Comparison of ENCODE assay signal across 15 cellular contexts in the genomic region with DNA sequence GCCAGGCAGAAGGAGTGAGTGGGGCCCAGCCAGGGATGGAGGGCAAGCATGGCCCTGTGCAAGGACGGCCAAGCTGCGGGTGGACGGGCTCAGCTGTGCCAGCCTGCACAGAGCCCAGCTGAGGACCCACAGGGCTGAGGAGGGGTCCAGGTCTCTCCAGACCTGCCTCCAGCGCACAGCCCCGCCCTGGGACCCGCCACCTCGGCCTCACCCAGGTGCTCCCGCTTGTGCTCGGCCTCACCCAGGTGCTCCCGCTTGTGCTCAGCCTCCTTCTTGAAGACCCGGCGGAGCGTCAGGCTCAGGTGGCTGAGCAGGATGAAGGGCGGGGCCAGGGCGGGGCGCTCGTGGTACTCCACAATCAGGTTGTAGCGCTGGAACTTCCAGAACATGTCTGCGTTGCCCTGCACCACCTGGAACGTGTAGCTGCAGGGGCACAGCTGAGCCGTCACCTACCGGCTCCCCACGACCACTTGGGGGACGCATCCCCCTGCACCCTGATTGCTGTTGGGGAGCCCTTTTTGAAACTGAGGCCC. TPM values are rescaled to one million over a fixed set of nuclear protein-coding genes. Genes with fewer than 3 reads are reported as not detected.
DNase-seq lines count a peak whose midpoint lies in the region; ATAC-seq and TF ChIP-seq lines count a peak whose summit lies in the region.
"Had no signal": no experiment of that assay in that cellular context is flagged by ENCODE, and none has a peak within 500 bp of the region (broad histone marks: within the 10 kb centered on the region; RNA-seq: fewer than 3 reads in every experiment).

No MANE protein-coding gene starts in this region.

- POLR2A ChIA-PET in WTC11 (lab: Charles Lee) = no interaction called here

- no peak overlapping the region for H3K27ac Mint-ChIP-seq in WTC11
- H3K27ac Mint-ChIP-seq: CD4-positive, CD25-positive, alpha-beta regulatory T cell; H9 had no signal

- no peaks in the 10 kb centered on the region for H3K4me1 Mint-ChIP-seq in WTC11
- H3K4me1 Mint-ChIP-seq: H9 had no signal

- H3K27me3 Mint-ChIP-seq in WTC11 (ENCODE audit: low read depth) = no peaks in the 10 kb centered on the region
- H3K27me3 Mint-ChIP-seq: CD4-positive, CD25-positive, alpha-beta regulatory T cell had no signal

- H3K36me3 Mint-ChIP-seq in WTC11 = peaks cover 7% of the 10 kb centered on the region; the same call in 1 of the 2 replicates
- H3K36me3 Mint-ChIP-seq: CD4-positive, CD25-positive, alpha-beta regulatory T cell had no signal

- H3K4me3 ChIP-seq in mucosa of descending colon = no peak overlapping the region
- H3K4me3 ChIP-seq: MG63 had no signal

- H3K9me3 Mint-ChIP-seq in WTC11 = no peaks in the 10 kb centered on the region
- H3K9me3 Mint-ChIP-seq: CD4-positive, CD25-positive, alpha-beta regulatory T cell; H9 had no signal

- CTCF ChIA-PET in WTC11 (lab: Charles Lee) = interaction anchor here (1.2 kb wide), 1 partner anchor 124 kb away, joined by 3 read pairs; no protein-coding TSS in a partner anchor

- intact Hi-C loops in mucosa of descending colon (cut with DNase I, micrococcal nuclease) = no loop called here

- no peak overlapping the region for H3K4me3 Mint-ChIP-seq in WTC11
- H3K4me3 Mint-ChIP-seq: H9 had no signal

- DNase-seq in NCI-H69 (lab: John Stamatoyannopoulos, UW) (peak; percentile 22), WTC11 (ENCODE audit: low spot score) (no peak), mucosa of descending colon (peak in 1 of 3 donors; percentile 56)
- no peak for DNase-seq in activated CD4-positive, alpha-beta T cell treated with anti-CD3 and anti-CD28 coated beads for 48 hours
- DNase-seq: CD4-positive, CD25-positive, alpha-beta regulatory T cell; H9; MG63; NCI-H1417; NCI-H187; NCI-H226; NCI-H510A treated with DMSO at 0.1 percent for 48 hours; Right ventricle myocardium superior had no signal

- H3K36me3 ChIP-seq in mucosa of descending colon (ENCODE audit: low read depth) = no peaks in the 10 kb centered on the region

- no peaks in the 10 kb centered on the region for H3K9me3 ChIP-seq in mucosa of descending colon
- H3K9me3 ChIP-seq: MG63 had no signal

- TF ChIP-seq CTCF in WTC11 (IDR thresholded peaks at IDR 0.05) (no peak), mucosa of descending colon (IDR thresholded peaks at IDR 0.05) (no peak)

- peaks cover 4% of the 10 kb centered on the region for H3K4me1 ChIP-seq in mucosa of descending colon (ENCODE audit: low read depth)

- ATAC-seq in WTC11 (no peak), mucosa of descending colon (peak; percentile 46), GM19397 (IDR thresholded peaks at IDR 0.05; ENCODE audit: unreplicated experiment) (no peak)

TF ChIP-seq in WTC11, 78 proteins besides CTCF, POLR2A, EP300 and RAD21:
- TF ChIP-seq ZNF263 (CRISPR knock-in tag; IDR thresholded peaks at IDR 0.05; ENCODE audit: low read depth) = peak; percentile 60; the same call in 1 of the 2 replicates
- no peak for TF ChIP-seq RORB (CRISPR knock-in tag; IDR thresholded peaks at IDR 0.05)

RNA-seq across cellular contexts. Expression of gene TSSC4, which starts 6.4 kb away (rescaled TPM):
- 41.2 to 45.8 TPM (median 41.4 TPM) in 3 replicates for total RNA-seq in WTC11 (2021)
- total RNA-seq in mucosa of descending colon = 10 to 100 TPM; 33.9 to 58.8 (median 39.2) TPM

RNA-seq across cellular contexts. Expression of gene CD81, which starts 29.8 kb away (rescaled TPM):
- 237 to 244 TPM (median 241 TPM) in 3 replicates for total RNA-seq in WTC11 (2021)
- total RNA-seq in mucosa of descending colon = 100 to 1,000 TPM in 2 of 3 donors, 10 to 100 TPM in 1; 98.7 to 551 (median 186) TPM

RNA-seq across cellular contexts. Expression of gene TRPM5, which starts 37.4 kb away (rescaled TPM):
- total RNA-seq in WTC11 (2021) (0.07 to 0.09 TPM in 2 of 3 replicates, not detected in the other), mucosa of descending colon (1 to 10 TPM; 2.2 to 3.7 (median 2.5) TPM)
- total RNA-seq: LHCN-M2, Right ventricle myocardium superior, SK-MEL-5 had no signal

RNA-seq across cellular contexts. Expression of gene KCNQ1, which starts 37.9 kb away (rescaled TPM):
- total RNA-seq in WTC11 (2021) (2.5 to 4.3 TPM (median 4.0 TPM) in 3 replicates), mucosa of descending colon (10 to 100 TPM; 15.5 to 44.7 (median 37.4) TPM)
- total RNA-seq: LHCN-M2 had no signal
